ENCODE assay signal across 27 cellular contexts in genomic region chr7:71783779-71784178, GRCh38.
"Had no signal": no experiment of that assay in that cellular context is flagged by ENCODE, and none has a peak within 500 bp of the region (broad histone marks: within the 10 kb centered on the region; RNA-seq: fewer than 3 reads in every experiment).

No MANE protein-coding gene starts in this region.

- DNase-seq: activated B cell treated with CpG ODN at 0.5 μM for 24 hours; activated CD4-positive, alpha-beta memory T cell treated with anti-CD3 and anti-CD28 coated beads, Interleukin-2, amount 10 ng/mL, durations not matched to agents 7 days and 5 days; activated CD4-positive, alpha-beta T cell treated with anti-CD3 and anti-CD28 coated beads for 4 hours; activated CD4-positive, alpha-beta T cell treated with anti-CD3 and anti-CD28 coated beads, Interleukin-2, amount 10 ng/mL, durations not matched to agents 24 days and 14 days; activated CD4-positive, alpha-beta T cell treated with anti-CD3 and anti-CD28 coated beads, Interleukin-2, amount 50 U/mL, for 1 hour; activated CD4-positive, alpha-beta T cell treated with anti-CD3 and anti-CD28 coated beads, Interleukin-2, amount 50 U/mL, for 4 hours; activated CD4-positive, CD25-positive, alpha-beta regulatory T cell treated with anti-CD3 and anti-CD28 coated beads, Interleukin-2, amount 50 U/mL, for 72 hours; activated CD8-positive, alpha-beta memory T cell treated with anti-CD3 and anti-CD28 coated beads for 24 hours; activated CD8-positive, alpha-beta memory T cell treated with anti-CD3 and anti-CD28 coated beads, Interleukin-2, amount 10 ng/mL, durations not matched to agents 7 days and 5 days; activated CD8-positive, alpha-beta memory T cell treated with anti-CD3 and anti-CD28 coated beads, Interleukin-2, amount 50 U/mL, for 48 hours; activated CD8-positive, alpha-beta T cell treated with anti-CD3 and anti-CD28 coated beads, Interleukin-2, amount 10 ng/mL, durations not matched to agents 7 days and 5 days; activated effector memory CD4-positive, alpha-beta T cell treated with Interleukin-2 at 50 U/mL for 16 hours; activated gamma-delta T cell; activated naive CD4-positive, alpha-beta T cell treated with anti-CD3 and anti-CD28 coated beads, Interleukin-2, amount 10 ng/mL, durations not matched to agents 7 days and 5 days; activated naive CD4-positive, alpha-beta T cell treated with Interleukin-2 at 50 U/mL for 16 hours; activated naive CD8-positive, alpha-beta T cell treated with anti-CD3 and anti-CD28 coated beads, Interleukin-2, amount 10 ng/mL, durations not matched to agents 7 days and 5 days; activated naive CD8-positive, alpha-beta T cell treated with anti-CD3 and anti-CD28 coated beads, Interleukin-2, amount 50 U/mL, for 24 hours; activated T-cell treated with anti-CD3 and anti-CD28 coated beads, Interleukin-2, amount 50 U/mL, for 24 hours; activated T-cell treated with anti-CD3 and anti-CD28 coated beads, Interleukin-2, amount 50 U/mL, for 48 hours; body of pancreas; brain microvascular endothelial cell; cerebellar nuclear complex; T-helper 1 cell; T-helper 2 cell; T-helper 9 cell had no signal

- H3K4me1 ChIP-seq: body of pancreas, breast epithelium had no signal

- ATAC-seq: activated CD8-positive, alpha-beta memory T cell treated with anti-CD3 and anti-CD28 coated beads, Interleukin-2, amount 10 ng/mL, durations not matched to agents 7 days and 5 days; activated CD8-positive, alpha-beta T cell treated with anti-CD3 and anti-CD28 coated beads, Interleukin-2, amount 10 ng/mL, durations not matched to agents 7 days and 5 days; activated naive CD8-positive, alpha-beta T cell treated with anti-CD3 and anti-CD28 coated beads, Interleukin-2, amount 50 U/mL, for 24 hours; body of pancreas had no signal

- H3K27ac ChIP-seq: body of pancreas, brain microvascular endothelial cell, breast epithelium, VCaP had no signal

- H3K27me3 ChIP-seq: body of pancreas, brain microvascular endothelial cell, breast epithelium had no signal

- H3K36me3 ChIP-seq: brain microvascular endothelial cell, breast epithelium had no signal

- H3K4me3 ChIP-seq: body of pancreas, breast epithelium had no signal
